In genomic region chr20:61251529-61252393, GRCh38 we compare ENCODE assay signal across 8 cellular contexts. TPM values are rescaled to one million over a fixed set of nuclear protein-coding genes. Genes with fewer than 3 reads are reported as not detected.
DNase-seq lines count a peak whose midpoint lies in the region; ATAC-seq and TF ChIP-seq lines count a peak whose summit lies in the region.

CDH4 (plus strand) TSS chr20:61252261.

- no peak within 1 kb of the TSS for H3K9ac ChIP-seq in MM.1S (ENCODE audit: low read length)

- DNase-seq in activated naive CD8-positive, alpha-beta T cell treated with anti-CD3 and anti-CD28 coated beads, Interleukin-2, amount 50 U/mL, for 24 hours: no peak
- DNase-seq in body of pancreas (peak in 2 of 4 donors; percentile 22 to 38), immature natural killer cell (no peak), tibial nerve (ENCODE audit: low spot score in 2 of 2) (no peak), MM.1S (no peak)

- no peak for TF ChIP-seq EP300 in tibial nerve (IDR thresholded peaks at IDR 0.05)

- intact Hi-C loops in body of pancreas (cut with DNase I): no loop called here

- H3K4me2 ChIP-seq in MM.1S (ENCODE audit: low read depth, low read length): no peak within 1 kb of the TSS

- H3K79me2 ChIP-seq in MM.1S (ENCODE audit: low read length): no peaks in the 10 kb centered on the region

- H3K4me3 Mint-ChIP-seq in activated naive CD8-positive, alpha-beta T cell: peak within 1 kb of the TSS; percentile 69
- no peak within 1 kb of the TSS for H3K4me3 Mint-ChIP-seq in activated naive CD8-positive, alpha-beta T cell treated with anti-CD3 and anti-CD28 coated beads, Interleukin-2, amount 50 U/mL, for 24 hours
- H3K4me3 Mint-ChIP-seq in immature natural killer cell: peak within 1 kb of the TSS in 4 of 5 donors; percentile 7 to 49 (median 40)

- peaks cover 19% of the 10 kb centered on the region for H3K4me1 ChIP-seq in body of pancreas
- peaks cover 0 to 25% (median 0%) of the 10 kb centered on the region in 4 donors for H3K4me1 ChIP-seq in tibial nerve
- no peaks in the 10 kb centered on the region for H3K4me1 ChIP-seq in MM.1S (ENCODE audit: low read length)

- WGBS in body of pancreas, 2 donors: 5 to 18% methylated on average over 15 to 43 of the region's 78 CpGs
- 8 to 13% methylated on average over 26 to 51 of the region's 78 CpGs for WGBS in tibial nerve, 2 donors

- no peak for TF ChIP-seq POLR2A in body of pancreas (IDR thresholded peaks at IDR 0.05)
- no peak for TF ChIP-seq POLR2A in tibial nerve (IDR thresholded peaks at IDR 0.05)

- no peaks in the 10 kb centered on the region for H3K9me2 ChIP-seq in MM.1S (replicated peaks; ENCODE audit: insufficient read depth, low read length)

- ATAC-seq in activated naive CD8-positive, alpha-beta T cell treated with anti-CD3 and anti-CD28 coated beads, Interleukin-2, amount 50 U/mL, for 24 hours: no peak
- ATAC-seq in body of pancreas (peak; percentile 47), GM19397 (IDR thresholded peaks at IDR 0.05; ENCODE audit: unreplicated experiment) (no peak), GM21515 (IDR thresholded peaks at IDR 0.05; ENCODE audit: unreplicated experiment) (no peak)

- H3K36me3 Mint-ChIP-seq in activated naive CD8-positive, alpha-beta T cell: no peaks in the 10 kb centered on the region
- H3K36me3 Mint-ChIP-seq in activated naive CD8-positive, alpha-beta T cell treated with anti-CD3 and anti-CD28 coated beads, Interleukin-2, amount 50 U/mL, for 24 hours (ENCODE audit: low read depth): no peaks in the 10 kb centered on the region
- no peaks in the 10 kb centered on the region for H3K36me3 Mint-ChIP-seq in immature natural killer cell

- H3K9me3 Mint-ChIP-seq in activated naive CD8-positive, alpha-beta T cell (ENCODE audit: low read depth): no peaks in the 10 kb centered on the region
- no peaks in the 10 kb centered on the region for H3K9me3 Mint-ChIP-seq in activated naive CD8-positive, alpha-beta T cell treated with anti-CD3 and anti-CD28 coated beads, Interleukin-2, amount 50 U/mL, for 24 hours
- H3K9me3 Mint-ChIP-seq in immature natural killer cell: no peaks in the 10 kb centered on the region

- no peak within 1 kb of the TSS for H3K4me3 ChIP-seq in body of pancreas
- H3K4me3 ChIP-seq in tibial nerve: peak within 1 kb of the TSS in 3 of 4 donors; percentile 22 to 53 (median 27)
- H3K4me3 ChIP-seq in MM.1S (ENCODE audit: low read length): no peak within 1 kb of the TSS

- H3K27me3 ChIP-seq in body of pancreas: peaks cover 0 to 15% of the 10 kb centered on the region in 2 donors
- H3K27me3 ChIP-seq in tibial nerve: peaks cover 0 to 46% of the 10 kb centered on the region in 2 donors
- peaks cover 64% of the 10 kb centered on the region for H3K27me3 ChIP-seq in MM.1S (replicated peaks; ENCODE audit: insufficient read depth, low read length)

- no peaks in the 10 kb centered on the region for H4K20me1 ChIP-seq in MM.1S (ENCODE audit: insufficient read depth, low read length)

- H3K27me3 Mint-ChIP-seq in activated naive CD8-positive, alpha-beta T cell: peaks cover 38% of the 10 kb centered on the region
- peaks cover 36% of the 10 kb centered on the region for H3K27me3 Mint-ChIP-seq in activated naive CD8-positive, alpha-beta T cell treated with anti-CD3 and anti-CD28 coated beads, Interleukin-2, amount 50 U/mL, for 24 hours
- H3K27me3 Mint-ChIP-seq in immature natural killer cell (ENCODE audit: low read depth in 3 of 3): peaks cover 8 to 23% (median 20%) of the 10 kb centered on the region in 3 donors

- H3K36me3 ChIP-seq in body of pancreas (replicated peaks in 1 of 2; ENCODE audit: insufficient read depth in 1 of 2, low read depth in 2 of 2): no peaks in the 10 kb centered on the region
- H3K36me3 ChIP-seq in tibial nerve: no peaks in the 10 kb centered on the region
- no peaks in the 10 kb centered on the region for H3K36me3 ChIP-seq in MM.1S (replicated peaks; ENCODE audit: insufficient read depth, low read length)

- no peak within 1 kb of the TSS for H2AFZ ChIP-seq in MM.1S (ENCODE audit: low read length)

- H3K4me1 Mint-ChIP-seq in activated naive CD8-positive, alpha-beta T cell (ENCODE audit: low read depth): peaks cover 22% of the 10 kb centered on the region
- H3K4me1 Mint-ChIP-seq in activated naive CD8-positive, alpha-beta T cell treated with anti-CD3 and anti-CD28 coated beads, Interleukin-2, amount 50 U/mL, for 24 hours: no peaks in the 10 kb centered on the region
- no peaks in the 10 kb centered on the region for H3K4me1 Mint-ChIP-seq in immature natural killer cell

- TF ChIP-seq CTCF in body of pancreas (IDR thresholded peaks at IDR 0.05): no peak
- no peak for TF ChIP-seq CTCF in tibial nerve (IDR thresholded peaks at IDR 0.05)
- TF ChIP-seq CTCF in MM.1S (IDR thresholded peaks at IDR 0.05; ENCODE audit: low read length): no peak

- H3K27ac ChIP-seq in body of pancreas: no peak within 1 kb of the TSS
- H3K27ac ChIP-seq in tibial nerve: peak within 1 kb of the TSS in 1 of 4 donors; percentile 9
- H3K27ac ChIP-seq in MM.1S (ENCODE audit: low read length): no peak within 1 kb of the TSS

- no peaks in the 10 kb centered on the region for H3F3A ChIP-seq in MM.1S (ENCODE audit: insufficient read depth, low read length)

- no peak within 1 kb of the TSS for H3K27ac Mint-ChIP-seq in activated naive CD8-positive, alpha-beta T cell
- no peak within 1 kb of the TSS for H3K27ac Mint-ChIP-seq in activated naive CD8-positive, alpha-beta T cell treated with anti-CD3 and anti-CD28 coated beads, Interleukin-2, amount 50 U/mL, for 24 hours
- H3K27ac Mint-ChIP-seq in immature natural killer cell: no peak within 1 kb of the TSS

- H3K9me3 ChIP-seq in body of pancreas (no peaks in the 10 kb centered on the region), tibial nerve (no peaks in the 10 kb centered on the region), MM.1S (replicated peaks; ENCODE audit: insufficient read depth, low read length) (no peaks in the 10 kb centered on the region)

RNA-seq across cellular contexts. Expression of gene CDH4, which starts in this region (rescaled TPM):
- total RNA-seq in body of pancreas (under 1 TPM; 0.33 to 0.52 TPM), tibial nerve (1 to 10 TPM in 2 of 4 donors, under 1 TPM in 2; 0.78 to 2.3 (median 1.0) TPM)
- not detected for polyA plus RNA-seq in immature natural killer cell

Comparison
In these comparisons a context has a peak if more than half of its experiments do, and no peak if none do; other contexts are left out.
1. Peak in ATAC-seq in body of pancreas; RNA of the gene not detected or under 1 TPM.
2. H3K4me3 ChIP-seq: peak in tibial nerve (3 of 4); none in body of pancreas (0 of 2) and MM.1S (single experiment).